1 cellular context compared by ENCODE assay signal in genomic region chr7:29189743-29190201, GRCh38.
TF ChIP-seq lines count a peak whose summit lies in the region.

No MANE protein-coding gene starts in this region.

TF ChIP-seq in HepG2, 621 proteins besides CTCF, POLR2A, EP300 and RAD21 (continued from another document and continues in another):
- no peak for TF ChIP-seq ZHX1 (CRISPR knock-in tag; IDR thresholded peaks at IDR 0.05; ENCODE audit: low read depth)
- TF ChIP-seq ZNF121 (CRISPR knock-in tag; IDR thresholded peaks at IDR 0.05): no peak
- no peak for TF ChIP-seq ZBTB3 (CRISPR knock-in tag; IDR thresholded peaks at IDR 0.05; ENCODE audit: borderline replicate concordance, low read depth)
- TF ChIP-seq AHR (CRISPR knock-in tag; IDR thresholded peaks at IDR 0.05): no peak
- TF ChIP-seq FOXC1 (CRISPR knock-in tag; IDR thresholded peaks at IDR 0.05; ENCODE audit: borderline replicate concordance): 0 out of 2 replicates have a peak, but pooled peaks have one; percentile 41
- no peak for TF ChIP-seq CEBPB (IDR thresholded peaks at IDR 0.05; ENCODE audit: borderline replicate concordance, low read depth, low read length)
- TF ChIP-seq ZNF747 (CRISPR knock-in tag; IDR thresholded peaks at IDR 0.05; ENCODE audit: borderline replicate concordance): no peak
- no peak for TF ChIP-seq ARNT2 (CRISPR knock-in tag; IDR thresholded peaks at IDR 0.05; ENCODE audit: low read depth)
- TF ChIP-seq ZNF580 (CRISPR knock-in tag; IDR thresholded peaks at IDR 0.05; ENCODE audit: borderline replicate concordance, low read depth): peak; percentile 11; the same call in 1 of the 2 replicates
- no peak for TF ChIP-seq ZNF792 (CRISPR knock-in tag; IDR thresholded peaks at IDR 0.05)
- TF ChIP-seq ZNF530 (CRISPR knock-in tag; IDR thresholded peaks at IDR 0.05; ENCODE audit: low read depth): no peak
- TF ChIP-seq ZBTB10 (CRISPR knock-in tag; IDR thresholded peaks at IDR 0.05; ENCODE audit: borderline replicate concordance): no peak
- TF ChIP-seq ZNF432 (CRISPR knock-in tag; IDR thresholded peaks at IDR 0.05; ENCODE audit: borderline replicate concordance): no peak
- TF ChIP-seq PRMT3 (CRISPR knock-in tag; IDR thresholded peaks at IDR 0.05; ENCODE audit: borderline replicate concordance, low read depth): no peak
- TF ChIP-seq ZKSCAN5 (CRISPR knock-in tag; IDR thresholded peaks at IDR 0.05): no peak
- TF ChIP-seq ETS1 (CRISPR knock-in tag; IDR thresholded peaks at IDR 0.05): no peak
- no peak; the same call in 1 of the 2 replicates for TF ChIP-seq ZNF691 (CRISPR knock-in tag; IDR thresholded peaks at IDR 0.05; ENCODE audit: borderline replicate concordance, low read depth)
- no peak for TF ChIP-seq HOXA9 (CRISPR knock-in tag; IDR thresholded peaks at IDR 0.05; ENCODE audit: borderline replicate concordance)
- TF ChIP-seq ZNF260 (CRISPR knock-in tag; IDR thresholded peaks at IDR 0.05; ENCODE audit: borderline replicate concordance, low read depth): no peak
- no peak for TF ChIP-seq CSRNP2 (CRISPR knock-in tag; conservative IDR thresholded peaks at IDR 0.05; ENCODE audit: low read depth)
- TF ChIP-seq JUND (CRISPR knock-in tag; IDR thresholded peaks at IDR 0.05): no peak
- no peak for TF ChIP-seq MED1 (CRISPR knock-in tag; IDR thresholded peaks at IDR 0.05)
- TF ChIP-seq ZNF383 (CRISPR knock-in tag; IDR thresholded peaks at IDR 0.05; ENCODE audit: borderline replicate concordance): 0 out of 2 replicates have a peak, but pooled peaks have one; percentile 56
- no peak for TF ChIP-seq IRF2 (CRISPR knock-in tag; IDR thresholded peaks at IDR 0.05)
- TF ChIP-seq ZNF879 (CRISPR knock-in tag; IDR thresholded peaks at IDR 0.05): no peak
- TF ChIP-seq GLMP (CRISPR knock-in tag; IDR thresholded peaks at IDR 0.05; ENCODE audit: borderline replicate concordance): no peak
- no peak; the same call in 1 of the 2 replicates for TF ChIP-seq ZSCAN21 (CRISPR knock-in tag; IDR thresholded peaks at IDR 0.05; ENCODE audit: borderline replicate concordance)
- TF ChIP-seq ZNF30 (CRISPR knock-in tag; IDR thresholded peaks at IDR 0.05): no peak
- no peak for TF ChIP-seq ZNF609 (CRISPR knock-in tag; IDR thresholded peaks at IDR 0.05; ENCODE audit: borderline replicate concordance)
- TF ChIP-seq BCLAF1 (IDR thresholded peaks at IDR 0.05): no peak
- no peak for TF ChIP-seq SKI (IDR thresholded peaks at IDR 0.05; ENCODE audit: partially characterized antibody)
- 0 out of 2 replicates have a peak, but pooled peaks have one; percentile 52 for TF ChIP-seq FOSL2 (CRISPR knock-in tag; IDR thresholded peaks at IDR 0.05)
- TF ChIP-seq CENPT (CRISPR knock-in tag; IDR thresholded peaks at IDR 0.05; ENCODE audit: low read depth): no peak
